25 cellular contexts compared by ENCODE assay signal in genomic region chr13:92414851-92415250, GRCh38.
"Had no signal": no experiment of that assay in that cellular context is flagged by ENCODE, and none has a peak within 500 bp of the region (broad histone marks: within the 10 kb centered on the region; RNA-seq: fewer than 3 reads in every experiment).

No MANE protein-coding gene starts in this region.

- ATAC-seq: esophagus mucosa; gastrocnemius medialis; heart right ventricle; left cardiac atrium; left lung; left ventricle myocardium superior; mucosa of descending colon; naive thymus-derived CD8-positive, alpha-beta T cell had no signal

- H3K9me3 ChIP-seq: esophagus squamous epithelium, gastrocnemius medialis, heart right ventricle, left lung, mucosa of descending colon had no signal

- H3K4me1 ChIP-seq: esophagus squamous epithelium, gastrocnemius medialis, heart right ventricle, left lung had no signal

- H3K36me3 ChIP-seq: esophagus squamous epithelium, gastrocnemius medialis, heart right ventricle, left lung had no signal

- DNase-seq: dermis blood vessel endothelial cell; dorsolateral prefrontal cortex; effector CD4-positive, alpha-beta T cell; effector memory CD4-positive, alpha-beta T cell; erythroblast; esophagus squamous epithelium; foreskin fibroblast; foreskin melanocyte; gastrocnemius medialis; glutamatergic neuron; head of caudate nucleus; heart right ventricle; hippocampal formation; left cardiac atrium; left lung; left ventricle myocardium superior; mesenchymal stem cell; mucosa of descending colon; naive B cell; naive thymus-derived CD8-positive, alpha-beta T cell had no signal

- H3K27me3 ChIP-seq: dorsolateral prefrontal cortex, esophagus squamous epithelium, gastrocnemius medialis, heart right ventricle, left lung had no signal

- H3K27ac Mint-ChIP-seq: mesothelial cell of epicardium; naive B cell; naive thymus-derived CD8-positive, alpha-beta T cell had no signal

- H3K4me3 Mint-ChIP-seq: mesothelial cell of epicardium; naive B cell; naive thymus-derived CD8-positive, alpha-beta T cell had no signal

- H3K27ac ChIP-seq: coronary artery, dorsolateral prefrontal cortex, epithelial cell of prostate, esophagus squamous epithelium, gastrocnemius medialis, heart right ventricle, left lung had no signal

- H3K4me1 Mint-ChIP-seq: naive B cell; naive thymus-derived CD8-positive, alpha-beta T cell had no signal

- H3K4me3 ChIP-seq: coronary artery, dorsolateral prefrontal cortex, esophagus squamous epithelium, gastrocnemius medialis, heart right ventricle, left lung, lung, mucosa of descending colon had no signal

- H3K27me3 Mint-ChIP-seq: naive B cell; naive thymus-derived CD8-positive, alpha-beta T cell had no signal

- H3K36me3 Mint-ChIP-seq: mesothelial cell of epicardium; naive B cell; naive thymus-derived CD8-positive, alpha-beta T cell had no signal
